ENCODE assay signal across 9 cellular contexts in genomic region chr19:51689751-51690358, GRCh38. TPM values are rescaled to one million over a fixed set of nuclear protein-coding genes. Genes with fewer than 3 reads are reported as not detected.
DNase-seq lines count a peak whose midpoint lies in the region; ATAC-seq, FAIRE-seq and TF ChIP-seq lines count a peak whose summit lies in the region.
"Had no signal": no experiment of that assay in that cellular context is flagged by ENCODE, and none has a peak within 500 bp of the region (broad histone marks: within the 10 kb centered on the region; RNA-seq: fewer than 3 reads in every experiment).

No MANE protein-coding gene starts in this region.

- intact Hi-C loops in CD4-positive, alpha-beta memory T cell (cut with micrococcal nuclease), result loop anchor here (1.0 kb wide), 1 partner anchor 13 kb away; no protein-coding TSS in a partner anchor
- intact Hi-C loops in GM12878 (cut with micrococcal nuclease; ENCODE audit: unreplicated experiment), result no loop called here

- TF ChIP-seq CTCF in LNCaP clone FGC (IDR thresholded peaks at IDR 0.05; ENCODE audit: control insufficient read depth, extremely low read depth, insufficient read depth) (no peak), GM12878 (IDR thresholded peaks at IDR 0.05 in 2 of 3, conservative IDR thresholded peaks at IDR 0.05 in 1 of 3; ENCODE audit: control insufficient read depth in 2 of 3, extremely low read depth in 1 of 3, insufficient read depth in 1 of 3, low read depth in 3 of 3, low read length in 3 of 3) (no peak), smooth muscle cell (IDR thresholded peaks at IDR 0.05; ENCODE audit: borderline replicate concordance, insufficient read depth, poor library complexity, severe bottlenecking) (no peak)

- POLR2A ChIA-PET in CD4-positive, alpha-beta memory T cell (lab: Charles Lee; ENCODE audit: partially characterized antibody), result interaction anchor here (1.4 to 3.9 kb wide), 2 partner anchors 11 to 13 kb away, joined by 4 to 40 read pairs; no protein-coding TSS in a partner anchor
- POLR2A ChIA-PET in GM12878 (lab: Charles Lee), result no interaction called here

- RAD21 ChIA-PET in GM12878 (lab: Charles Lee; ENCODE audit: unreplicated experiment), result no interaction called here

- WGBS in GM12878 (ENCODE audit: insufficient coverage, insufficient replicate concordance, low lambda C conversion rate, missing lambda C conversion rate), result 2% methylated on average over 6 of the region's 19 CpGs
- under 1% methylated on average over 8 of the region's 19 CpGs for WGBS in smooth muscle cell (ENCODE audit: low lambda C conversion rate)

- FAIRE-seq in GM12878 (lab: Jason Lieb, UNC), result no peak

- no peak for TF ChIP-seq EP300 in GM12878 (IDR thresholded peaks at IDR 0.05; ENCODE audit: borderline replicate concordance in 1 of 2, control insufficient read depth in 1 of 2, low read depth in 2 of 2, low read length in 2 of 2)

- H3K9ac ChIP-seq in GM12878 (ENCODE audit: control insufficient read depth, insufficient read depth, low read length) (no peak overlapping the region), smooth muscle cell (ENCODE audit: low read depth) (peak overlapping the region; percentile 96)
- H3K9ac ChIP-seq: KMS-11 had no signal

- in situ Hi-C loops in GM12878 (cut with MboI), result no loop called here

- H3K9me3 ChIP-seq in CD4-positive, alpha-beta memory T cell (ENCODE audit: control insufficient read depth in 1 of 2, low read length in 2 of 2), result no peaks in the 10 kb centered on the region
- H3K9me3 ChIP-seq in GM12878 (replicated peaks; ENCODE audit: control insufficient read depth, insufficient read depth, low read length) (no peaks in the 10 kb centered on the region; the same call in 2 of the 3 replicates), smooth muscle cell (replicated peaks; ENCODE audit: low read depth) (no peaks in the 10 kb centered on the region)

- H3K36me3 ChIP-seq in CD4-positive, alpha-beta memory T cell (ENCODE audit: insufficient read depth, low read length), result no peaks in the 10 kb centered on the region
- H3K36me3 ChIP-seq in GM12878 (ENCODE audit: control insufficient read depth in 2 of 2, insufficient read depth in 2 of 2, low read length in 1 of 2) (no peaks in the 10 kb centered on the region), smooth muscle cell (ENCODE audit: low read depth) (no peaks in the 10 kb centered on the region)

- peak overlapping the region; percentile 95 for H3K27ac ChIP-seq in CD4-positive, alpha-beta memory T cell (ENCODE audit: low read depth, low read length)
- no peak overlapping the region for H3K27ac ChIP-seq in GM12878 (ENCODE audit: control insufficient read depth, insufficient read depth)
- peak overlapping the region; percentile 96 for H3K27ac ChIP-seq in smooth muscle cell (ENCODE audit: low read depth)
- H3K27ac ChIP-seq: KMS-11 had no signal

- peaks cover 0 to 15% (median 5%) of the 10 kb centered on the region in 8 donors for H3K9me3 Mint-ChIP-seq in CD4-positive, alpha-beta memory T cell

- no peaks in the 10 kb centered on the region for H3K27me3 ChIP-seq in CD4-positive, alpha-beta memory T cell (ENCODE audit: insufficient read depth, low read length)
- H3K27me3 ChIP-seq in GM12878 (replicated peaks in 1 of 2; ENCODE audit: control insufficient read depth in 2 of 2, insufficient read depth in 2 of 2, low read length in 1 of 2) (peaks cover 3 to 9% of the 10 kb centered on the region in 2 experiments), smooth muscle cell (ENCODE audit: low read depth) (no peaks in the 10 kb centered on the region)

- no peak for ATAC-seq in GM12878
- ATAC-seq in HG03280 (IDR thresholded peaks at IDR 0.05; ENCODE audit: unreplicated experiment), result no peak

- H3K4me3 Mint-ChIP-seq in CD4-positive, alpha-beta memory T cell, result peak overlapping the region; percentile 86 to 96 (median 92)

- SMC1A ChIA-PET in GM12878 (lab: Charles Lee; ENCODE audit: uncharacterized antibody, unreplicated experiment), result no interaction called here

- peak overlapping the region; percentile 90 to 96 (median 94) for H3K27ac Mint-ChIP-seq in CD4-positive, alpha-beta memory T cell

- CTCF ChIA-PET in CD4-positive, alpha-beta memory T cell (lab: Charles Lee; ENCODE audit: partially characterized antibody), result interaction anchor here (1.5 to 2.5 kb wide), 2 partner anchors 14 kb away, joined by 6 to 7 read pairs; no protein-coding TSS in a partner anchor
- CTCF ChIA-PET in GM12878 (lab: Yijun Ruan, JAX), result no interaction called here

- H2AFZ ChIP-seq in GM12878 (ENCODE audit: control insufficient read depth, low read depth, low read length), result no peak overlapping the region
- H2AFZ ChIP-seq in smooth muscle cell (ENCODE audit: low read depth), result no peak overlapping the region

- no peak for TF ChIP-seq RAD21 in GM12878 (IDR thresholded peaks at IDR 0.05; ENCODE audit: insufficient read depth, low read depth, low read length)

- no peak for TF ChIP-seq POLR2A in GM12878 (IDR thresholded peaks at IDR 0.05; ENCODE audit: low read depth, low read length)

- peaks cover 24% of the 10 kb centered on the region for H3F3A ChIP-seq in smooth muscle cell (ENCODE audit: low read depth)

- H3K4me1 Mint-ChIP-seq in CD4-positive, alpha-beta memory T cell, result peaks cover 10 to 31% (median 17%) of the 10 kb centered on the region in 4 donors

- peak overlapping the region; percentile 71 to 94 for H3K4me3 ChIP-seq in CD4-positive, alpha-beta memory T cell (ENCODE audit: low read length in 2 of 2)
- H3K4me3 ChIP-seq in LNCaP clone FGC (ENCODE audit: low read depth, low read length) (peak overlapping the region; percentile 87), GM12878 (no peak overlapping the region), smooth muscle cell (peak overlapping the region; percentile 65)

- peak overlapping the region; percentile 1; the same call in 1 of the 2 replicates for H3K4me2 ChIP-seq in GM12878 (ENCODE audit: control insufficient read depth, insufficient read depth)
- H3K4me2 ChIP-seq in smooth muscle cell, result peak overlapping the region; percentile 91
- H3K4me2 ChIP-seq: KMS-11 had no signal

- H3K36me3 Mint-ChIP-seq in CD4-positive, alpha-beta memory T cell, result peaks cover 2 to 8% of the 10 kb centered on the region in 2 donors

- peaks cover 6% of the 10 kb centered on the region for H3K4me1 ChIP-seq in CD4-positive, alpha-beta memory T cell (ENCODE audit: insufficient read depth, low read length)
- no peaks in the 10 kb centered on the region for H3K4me1 ChIP-seq in GM12878 (ENCODE audit: control insufficient read depth, insufficient read depth, low read length)
- peaks cover 4% of the 10 kb centered on the region for H3K4me1 ChIP-seq in smooth muscle cell (ENCODE audit: low read depth)

- H4K20me1 ChIP-seq in GM12878 (ENCODE audit: control insufficient read depth, insufficient read depth), result no peaks in the 10 kb centered on the region
- peaks cover 40% of the 10 kb centered on the region for H4K20me1 ChIP-seq in smooth muscle cell (ENCODE audit: low read depth)

- no peaks in the 10 kb centered on the region for H3K79me2 ChIP-seq in GM12878 (ENCODE audit: control insufficient read depth, insufficient read depth, low read length)
- peaks cover 63% of the 10 kb centered on the region for H3K79me2 ChIP-seq in smooth muscle cell (ENCODE audit: low read depth)

- H3K27me3 Mint-ChIP-seq in CD4-positive, alpha-beta memory T cell, result peaks cover 1% of the 10 kb centered on the region in 2 donors

- BruUV-seq in GM12878 (replicated peaks; lab: Mats Ljungman, UMichigan), result no TSS peak

- no peak for DNase-seq in CD4-positive, alpha-beta memory T cell
- no peak for DNase-seq in LNCaP clone FGC (ENCODE audit: low read depth)
- DNase-seq in GM12878 (ENCODE audit: low read depth, low spot score), result no peak
- DNase-seq in inferior parietal cortex (ENCODE audit: extremely low spot score), result peak; percentile 17
- DNase-seq in smooth muscle cell (lab: John Stamatoyannopoulos, UW; ENCODE audit: unreplicated experiment), result peak; percentile 48
- no peak for DNase-seq in hepatic stellate cell (ENCODE audit: low spot score)
- no peak for DNase-seq in CD1c-positive myeloid dendritic cell (ENCODE audit: extremely low spot score)

RNA-seq across cellular contexts. Expression of gene SPACA6, which starts 3.3 kb away (rescaled TPM):
- total RNA-seq in CD4-positive, alpha-beta memory T cell, result 10 to 100 TPM; 10.2 to 11.0 TPM
- polyA plus RNA-seq in CD4-positive, alpha-beta memory T cell, result 1 to 10 TPM; 2.5 to 2.9 TPM
- 2.9 and 4.2 TPM in 2 replicates for total RNA-seq in GM12878 (2013; cell fraction: nucleolus; rRNA removed)
- 4.6 and 4.8 TPM in 2 replicates for total RNA-seq in GM12878 (2014; rRNA removed)
- 0.78 and 1.1 TPM in 2 replicates for total RNA-seq in GM12878 (2014; rRNA removed; fragmentation: Illumina TruSeq; extraction: Trizol)
- 2.2 and 3.2 TPM in 2 replicates for total RNA-seq in GM12878 (2021)
- polyA plus RNA-seq in GM12878 (2011; ENCODE audit: low read depth), result not detected
- 0.27 and 0.87 TPM in 2 replicates for polyA plus RNA-seq in GM12878 (2011; rRNA removed)
- 0.36 and 0.97 TPM in 2 replicates for polyA plus RNA-seq in GM12878 (2011; cell fraction: cytosol; rRNA removed)
- 0.81 and 1.2 TPM in 2 replicates for polyA plus RNA-seq in GM12878 (2011; cell fraction: nucleus; rRNA removed)
- 2.0 and 4.5 TPM in 2 replicates for polyA plus RNA-seq in GM12878 (2012)
- polyA plus RNA-seq in GM12878 (2014; fragmentation: Illumina TruSeq; extraction: Trizol), result 0.31 and 1.1 TPM in 2 replicates
- 1 to 10 TPM; 1.2 to 1.3 TPM for polyA plus RNA-seq in GM12878 (2014; fragmentation: Nextera tagmentation; extraction: Ambion mirVana)
- 4.2 and 4.7 TPM in 2 replicates for polyA plus RNA-seq in GM12878 (2014; rRNA removed)
- polyA plus RNA-seq in GM12878 (2016; fragmentation: Nextera tagmentation; extraction: Ambion mirVana), result 1 to 10 TPM; 3.0 to 6.5 TPM
- polyA minus RNA-seq in GM12878 (2011; rRNA and poly(A)+ RNA removed), result 0.36 and 0.37 TPM in 2 replicates
- not detected in 2 replicates for polyA minus RNA-seq in GM12878 (2011; cell fraction: cytosol; rRNA and poly(A)+ RNA removed)
- polyA minus RNA-seq in GM12878 (2011; cell fraction: nucleus; rRNA and poly(A)+ RNA removed), result 3.0 and 8.2 TPM in 2 replicates
- total RNA-seq in smooth muscle cell, result 3.3 and 4.1 TPM in 2 replicates
- polyA plus RNA-seq in smooth muscle cell, result 3.0 and 4.3 TPM in 2 replicates

RNA-seq across cellular contexts. Expression of gene HAS1, which starts 33.9 kb away (rescaled TPM):
- total RNA-seq in CD4-positive, alpha-beta memory T cell, result not detected
- not detected for polyA plus RNA-seq in CD4-positive, alpha-beta memory T cell
- not detected in 2 replicates for total RNA-seq in GM12878 (2013; cell fraction: nucleolus; rRNA removed)
- total RNA-seq in GM12878 (2014; rRNA removed) (not detected in 2 replicates), GM12878 (2014; rRNA removed; fragmentation: Illumina TruSeq; extraction: Trizol) (not detected in 2 replicates), GM12878 (2021) (not detected in 2 replicates), smooth muscle cell (0.90 and 0.94 TPM in 2 replicates)
- not detected for polyA plus RNA-seq in GM12878 (2011; ENCODE audit: low read depth)
- polyA plus RNA-seq in GM12878 (2011; rRNA removed) (not detected in 2 replicates), GM12878 (2014; fragmentation: Illumina TruSeq; extraction: Trizol) (not detected in 2 replicates), GM12878 (2014; fragmentation: Nextera tagmentation; extraction: Ambion mirVana) (not detected), GM12878 (2014; rRNA removed) (not detected in 2 replicates), GM12878 (2016; fragmentation: Nextera tagmentation; extraction: Ambion mirVana) (not detected), smooth muscle cell (1.5 and 1.8 TPM in 2 replicates)
- polyA plus RNA-seq in GM12878 (2011; cell fraction: cytosol; rRNA removed), result not detected in 2 replicates
- not detected in 2 replicates for polyA plus RNA-seq in GM12878 (2011; cell fraction: nucleus; rRNA removed)
- 0.04 and 0.12 TPM in 2 replicates for polyA plus RNA-seq in GM12878 (2012)
- not detected in 2 replicates for polyA minus RNA-seq in GM12878 (2011; rRNA and poly(A)+ RNA removed)
- polyA minus RNA-seq in GM12878 (2011; cell fraction: cytosol; rRNA and poly(A)+ RNA removed), result not detected in 2 replicates
- not detected in 2 replicates for polyA minus RNA-seq in GM12878 (2011; cell fraction: nucleus; rRNA and poly(A)+ RNA removed)

RNA-seq across cellular contexts. Expression of gene SIGLEC14, which starts 43.2 kb away (rescaled TPM):
- 1 to 10 TPM in 1 of 2 experiments, under 1 TPM in 1; 0.69 to 1.4 TPM for total RNA-seq in CD4-positive, alpha-beta memory T cell
- polyA plus RNA-seq in CD4-positive, alpha-beta memory T cell, result under 1 TPM in 1 of 2 donors, not detected in 1; 0.11 TPM
- total RNA-seq in GM12878 (2013; cell fraction: nucleolus; rRNA removed), result 5.5 and 8.5 TPM in 2 replicates
- total RNA-seq in GM12878 (2014; rRNA removed), result 4.4 and 6.7 TPM in 2 replicates
- 2.9 and 3.2 TPM in 2 replicates for total RNA-seq in GM12878 (2014; rRNA removed; fragmentation: Illumina TruSeq; extraction: Trizol)
- 6.2 and 6.8 TPM in 2 replicates for total RNA-seq in GM12878 (2021)
- 0.68 TPM for polyA plus RNA-seq in GM12878 (2011; ENCODE audit: low read depth)
- 0.72 and 1.6 TPM in 2 replicates for polyA plus RNA-seq in GM12878 (2011; rRNA removed)
- 1.3 and 1.4 TPM in 2 replicates for polyA plus RNA-seq in GM12878 (2011; cell fraction: cytosol; rRNA removed)
- polyA plus RNA-seq in GM12878 (2011; cell fraction: nucleus; rRNA removed), result 0.76 and 1.3 TPM in 2 replicates
- polyA plus RNA-seq in GM12878 (2012), result 1.1 and 1.6 TPM in 2 replicates
- 4.8 and 5.0 TPM in 2 replicates for polyA plus RNA-seq in GM12878 (2014; fragmentation: Illumina TruSeq; extraction: Trizol)
- under 1 TPM; 0.57 to 0.82 TPM for polyA plus RNA-seq in GM12878 (2014; fragmentation: Nextera tagmentation; extraction: Ambion mirVana)
- polyA plus RNA-seq in GM12878 (2014; rRNA removed), result 4.4 and 4.6 TPM in 2 replicates
- polyA plus RNA-seq in GM12878 (2016; fragmentation: Nextera tagmentation; extraction: Ambion mirVana), result 1 to 10 TPM; 7.1 to 8.4 TPM
- 0.66 and 1.5 TPM in 2 replicates for polyA minus RNA-seq in GM12878 (2011; rRNA and poly(A)+ RNA removed)
- not detected in 2 replicates for polyA minus RNA-seq in GM12878 (2011; cell fraction: cytosol; rRNA and poly(A)+ RNA removed)
- polyA minus RNA-seq in GM12878 (2011; cell fraction: nucleus; rRNA and poly(A)+ RNA removed), result 0.48 and 1.8 TPM in 2 replicates
- total RNA-seq in smooth muscle cell, result not detected in 2 replicates
- not detected in 2 replicates for polyA plus RNA-seq in smooth muscle cell

RNA-seq across cellular contexts. Expression of gene SIGLEC5, which starts 59.7 kb away (rescaled TPM):
- total RNA-seq in CD4-positive, alpha-beta memory T cell, result not detected
- polyA plus RNA-seq in CD4-positive, alpha-beta memory T cell, result not detected
- total RNA-seq in GM12878 (2013; cell fraction: nucleolus; rRNA removed), result not detected in 2 replicates
- total RNA-seq in GM12878 (2014; rRNA removed) (1.9 and 2.5 TPM in 2 replicates), GM12878 (2014; rRNA removed; fragmentation: Illumina TruSeq; extraction: Trizol) (1.2 and 1.5 TPM in 2 replicates), GM12878 (2021) (1.1 TPM in 1 of 2 replicates, not detected in the other), smooth muscle cell (not detected in 2 replicates)
- not detected for polyA plus RNA-seq in GM12878 (2011; ENCODE audit: low read depth)
- polyA plus RNA-seq in GM12878 (2011; rRNA removed) (0.45 TPM in 1 of 2 replicates, not detected in the other), GM12878 (2014; fragmentation: Illumina TruSeq; extraction: Trizol) (0.44 and 1.4 TPM in 2 replicates), GM12878 (2014; fragmentation: Nextera tagmentation; extraction: Ambion mirVana) (under 1 TPM; 0.05 to 0.06 TPM), GM12878 (2014; rRNA removed) (not detected in 2 replicates), GM12878 (2016; fragmentation: Nextera tagmentation; extraction: Ambion mirVana) (1 to 10 TPM; 1.6 to 1.8 TPM), smooth muscle cell (not detected in 2 replicates)
- polyA plus RNA-seq in GM12878 (2011; cell fraction: cytosol; rRNA removed), result 0.30 TPM in 1 of 2 replicates, not detected in the other
- polyA plus RNA-seq in GM12878 (2011; cell fraction: nucleus; rRNA removed), result not detected in 2 replicates
- polyA plus RNA-seq in GM12878 (2012), result 0.14 and 0.42 TPM in 2 replicates
- 0.88 TPM in 1 of 2 replicates, not detected in the other for polyA minus RNA-seq in GM12878 (2011; rRNA and poly(A)+ RNA removed)
- polyA minus RNA-seq in GM12878 (2011; cell fraction: cytosol; rRNA and poly(A)+ RNA removed), result 1.2 and 2.0 TPM in 2 replicates
- 1.3 and 2.1 TPM in 2 replicates for polyA minus RNA-seq in GM12878 (2011; cell fraction: nucleus; rRNA and poly(A)+ RNA removed)

Comparison
In these comparisons a context has a peak if more than half of its experiments do, and no peak if none do; other contexts are left out.
1. DNase-seq: peak in inferior parietal cortex (single experiment) and smooth muscle cell (single experiment); none in CD4-positive, alpha-beta memory T cell (0 of 5), LNCaP clone FGC (single experiment), GM12878 (single experiment), hepatic stellate cell (single experiment) and CD1c-positive myeloid dendritic cell (single experiment).